Comparison of ENCODE assay signal across 8 cellular contexts in genomic region chr3:39150170-39150802, GRCh38. TPM values are rescaled to one million over a fixed set of nuclear protein-coding genes. Genes with fewer than 3 reads are reported as not detected.
DNase-seq lines count a peak whose midpoint lies in the region; ATAC-seq and TF ChIP-seq lines count a peak whose summit lies in the region.

No MANE protein-coding gene starts in this region.

- H3K27ac ChIP-seq in sigmoid colon: peak overlapping the region; percentile 97 to 100 (median 100)

- peak; percentile 2 for TF ChIP-seq POLR2A in erythroblast (IDR thresholded peaks at IDR 0.05; ENCODE audit: low read length)
- TF ChIP-seq POLR2A in sigmoid colon (IDR thresholded peaks at IDR 0.05): no peak

- H3K4me1 ChIP-seq in sigmoid colon: peaks cover 0 to 81% (median 77%) of the 10 kb centered on the region in 4 donors

- TF ChIP-seq EP300 in sigmoid colon (IDR thresholded peaks at IDR 0.05): no peak

- TF ChIP-seq CTCF in sigmoid colon (IDR thresholded peaks at IDR 0.05): peak in 1 of 4 experiments; percentile 42

- intact Hi-C loops in sigmoid colon (cut with DNase I): no loop called here

- DNase-seq in NCI-H1436 (lab: John Stamatoyannopoulos, UW) (peak; percentile 47), NCI-H1436 treated with DMSO at 0.1 percent for 48 hours (lab: John Stamatoyannopoulos, UW) (no peak), SHP77 treated with DMSO at 0.1 percent for 48 hours (lab: John Stamatoyannopoulos, UW) (peak; percentile 19), erythroblast (lab: John Stamatoyannopoulos, UW) (peak in 1 of 2 experiments; percentile 48), sigmoid colon (no peak), NCI-H345 (lab: John Stamatoyannopoulos, UW) (no peak)

- peaks cover 0 to 13% (median under 1%) of the 10 kb centered on the region in 4 donors for H3K36me3 ChIP-seq in sigmoid colon

- H3K4me3 ChIP-seq in sigmoid colon: peak overlapping the region in 3 of 4 donors; percentile 100

- no peaks in the 10 kb centered on the region for H3K9me3 ChIP-seq in sigmoid colon

- WGBS in sigmoid colon, 2 donors: 54 to 83% methylated on average over 5 of the region's 5 CpGs

- ATAC-seq in GM19467 (IDR thresholded peaks at IDR 0.05; ENCODE audit: unreplicated experiment) (no peak), GM18868 (IDR thresholded peaks at IDR 0.05; ENCODE audit: unreplicated experiment) (no peak)

- H3K27me3 ChIP-seq in sigmoid colon: no peaks in the 10 kb centered on the region

RNA-seq across cellular contexts. Expression of gene CSRNP1, which starts 3.1 kb away (rescaled TPM):
- 100 to 1,000 TPM in 1 of 4 donors, 10 to 100 TPM in 3; 12.8 to 135 (median 21.9) TPM for total RNA-seq in sigmoid colon
- polyA plus RNA-seq in sigmoid colon: 10 to 100 TPM; 15.6 to 26.7 (median 16.9) TPM

RNA-seq across cellular contexts. Expression of gene XIRP1, which starts 42.1 kb away (rescaled TPM):
- total RNA-seq in sigmoid colon: under 1 TPM in 1 of 4 donors, not detected in 3; 0.54 TPM
- polyA plus RNA-seq in sigmoid colon: 1 to 10 TPM in 1 of 3 donors, under 1 TPM in 2; 0.25 to 1.2 (median 0.69) TPM

RNA-seq across cellular contexts. Expression of gene TTC21A, which starts 42.8 kb away (rescaled TPM):
- 1 to 10 TPM; 2.9 to 7.1 (median 4.4) TPM for total RNA-seq in sigmoid colon
- 1 to 10 TPM in 2 of 3 donors, under 1 TPM in 1; 0.60 to 6.0 (median 2.8) TPM for polyA plus RNA-seq in sigmoid colon

RNA-seq across cellular contexts. Expression of gene GORASP1, which starts 42.9 kb away (rescaled TPM):
- 10 to 100 TPM; 43.5 to 49.9 (median 48.9) TPM for total RNA-seq in sigmoid colon
- polyA plus RNA-seq in sigmoid colon: 10 to 100 TPM; 35.4 to 54.5 (median 40.7) TPM

Comparison
In these comparisons a context has a peak if more than half of its experiments do, and no peak if none do; other contexts are left out.
1. DNase-seq: peak in NCI-H1436 (single experiment) and SHP77 treated with DMSO at 0.1 percent for 48 hours (single experiment); none in NCI-H1436 treated with DMSO at 0.1 percent for 48 hours (single experiment), sigmoid colon (single experiment) and NCI-H345 (single experiment).